In genomic region chr14:96362071-96362964, GRCh38 we compare ENCODE assay signal across 8 cellular contexts. TPM values are rescaled to one million over a fixed set of nuclear protein-coding genes. Genes with fewer than 3 reads are reported as not detected.
A peak's percentile ranks its signal among the peaks of the same experiment; 100 is the strongest.
DNase-seq lines count a peak whose midpoint lies in the region; ATAC-seq and TF ChIP-seq lines count a peak whose summit lies in the region.

No MANE protein-coding gene starts in this region.

- 1% methylated on average over 24 to 26 of the region's 27 CpGs for WGBS in body of pancreas, 2 donors
- WGBS in spleen, 5 donors: 1 to 2% (median 1%) methylated on average over 26 to 27 of the region's 27 CpGs

- ATAC-seq in body of pancreas: peak; percentile 64
- no peak for ATAC-seq in HG03520 (IDR thresholded peaks at IDR 0.05; ENCODE audit: unreplicated experiment)

- intact Hi-C loops in body of pancreas (cut with DNase I) (no loop called here), spleen (cut with DNase I; ENCODE audit: low total_unique reads) (no loop called here)

- TF ChIP-seq CTCF in body of pancreas (IDR thresholded peaks at IDR 0.05) (peak in 1 of 7 experiments; percentile 30), spleen (IDR thresholded peaks at IDR 0.05 in 8 of 11, conservative IDR thresholded peaks at IDR 0.05 in 3 of 11) (peak in 1 of 11 experiments; percentile 1)

- H3K27me3 ChIP-seq in body of pancreas (no peaks in the 10 kb centered on the region), spleen (replicated peaks in 1 of 7) (no peaks in the 10 kb centered on the region)

- peak overlapping the region; percentile 90 to 99 (median 95) for H3K27ac ChIP-seq in body of pancreas
- peak overlapping the region; percentile 87 to 98 (median 94) for H3K27ac ChIP-seq in spleen

- peak overlapping the region; percentile 94 to 95 for H3K4me3 ChIP-seq in body of pancreas
- peak overlapping the region; percentile 92 to 99 (median 96) for H3K4me3 ChIP-seq in spleen

- no peaks in the 10 kb centered on the region for H3K36me3 ChIP-seq in body of pancreas (replicated peaks in 1 of 2; ENCODE audit: insufficient read depth in 1 of 2, low read depth in 2 of 2)
- no peaks in the 10 kb centered on the region for H3K36me3 ChIP-seq in spleen

- H3K9me3 ChIP-seq in body of pancreas: no peaks in the 10 kb centered on the region
- no peaks in the 10 kb centered on the region for H3K9me3 ChIP-seq in spleen

- H3K4me1 ChIP-seq in body of pancreas (peaks cover 47% of the 10 kb centered on the region), spleen (peaks cover 19 to 74% (median 48%) of the 10 kb centered on the region in 6 donors)

- DNase-seq in EL (peak; percentile 23), HCEC 1CT (peak; percentile 13), NCI-H1105 (lab: John Stamatoyannopoulos, UW) (peak; percentile 75), T-helper 9 cell (peak; percentile 35), body of pancreas (peak; percentile 62 to 87 (median 73)), iPS-NIHi11 (ENCODE audit: low spot score) (peak; percentile 27), spleen (peak; percentile 74)

- TF ChIP-seq POLR2A in body of pancreas (IDR thresholded peaks at IDR 0.05) (peak; percentile 55 to 90 (median 89)), spleen (IDR thresholded peaks at IDR 0.05) (no peak)

RNA-seq across cellular contexts. Expression of gene ATG2B, which starts 0.8 kb away (rescaled TPM):
- total RNA-seq in body of pancreas (10 to 100 TPM; 26.2 to 51.7 TPM), spleen (10 to 100 TPM; 25.3 to 38.2 (median 31.1) TPM)
- 1 to 10 TPM; 2.9 to 4.7 (median 3.9) TPM for polyA plus RNA-seq in spleen

RNA-seq across cellular contexts. Expression of gene GSKIP, which starts 1.0 kb away (rescaled TPM):
- total RNA-seq in body of pancreas (10 to 100 TPM in 1 of 2 donors, 1 to 10 TPM in 1; 8.0 to 11.2 TPM), spleen (10 to 100 TPM; 13.3 to 24.3 (median 18.0) TPM)
- 10 to 100 TPM; 11.0 to 16.1 (median 12.5) TPM for polyA plus RNA-seq in spleen

RNA-seq across cellular contexts. Expression of gene AK7, which starts 29.6 kb away (rescaled TPM):
- total RNA-seq in body of pancreas (1 to 10 TPM; 1.6 to 4.3 TPM), spleen (10 to 100 TPM in 2 of 7 donors, 1 to 10 TPM in 5; 2.6 to 10.3 (median 6.1) TPM)
- polyA plus RNA-seq in spleen: 1 to 10 TPM in 2 of 3 donors, under 1 TPM in 1; 0.89 to 2.9 (median 1.2) TPM

Comparison
In these comparisons a context has a peak if more than half of its experiments do, and no peak if none do; other contexts are left out.
1. DNase-seq: peak in every context shown above with its lines; median percentile 75 in NCI-H1105; 74 in spleen; 73 in body of pancreas; 35 in T-helper 9 cell; 27 in iPS-NIHi11; 23 in EL; 13 in HCEC 1CT.
2. POLR2A ChIP-seq: peak in body of pancreas (3 of 3); none in spleen (0 of 3).